In the genomic region with DNA sequence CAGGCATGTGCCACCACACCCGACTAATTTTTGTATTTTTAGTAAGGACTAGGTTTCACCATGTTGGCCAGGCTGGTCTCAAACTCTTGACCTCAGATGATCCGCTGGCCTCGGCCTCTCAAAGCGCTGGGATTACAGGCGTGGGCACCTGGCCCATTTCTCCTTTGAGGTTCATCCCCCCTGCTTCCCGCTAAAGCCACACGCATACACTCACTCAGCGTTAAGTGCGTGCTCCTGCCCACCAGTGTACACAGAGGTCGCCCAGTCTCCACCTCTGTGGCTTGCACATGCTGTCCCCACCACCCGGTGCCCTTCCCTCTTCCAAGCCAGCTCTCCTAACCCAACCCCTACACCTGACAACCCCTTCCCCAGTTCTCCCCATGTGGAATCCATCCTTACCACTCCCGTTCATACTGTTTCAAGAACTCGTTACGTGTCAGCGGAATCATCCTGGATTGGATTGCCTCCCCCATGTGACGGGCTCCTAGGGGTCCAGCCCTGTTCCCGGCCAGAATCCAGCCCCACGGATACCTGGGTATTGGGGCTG, we compare ENCODE assay signal across 9 cellular contexts. TPM values are rescaled to one million over a fixed set of nuclear protein-coding genes. Genes with fewer than 3 reads are reported as not detected.
DNase-seq lines count a peak whose midpoint lies in the region; ATAC-seq and TF ChIP-seq lines count a peak whose summit lies in the region.
"Had no signal": no experiment of that assay in that cellular context is flagged by ENCODE, and none has a peak within 500 bp of the region (broad histone marks: within the 10 kb centered on the region; RNA-seq: fewer than 3 reads in every experiment).

No MANE protein-coding gene starts in this region.

- H3K9me3 ChIP-seq in right cardiac atrium (ENCODE audit: control insufficient read depth, low read length) (peaks cover 2% of the 10 kb centered on the region), thoracic aorta (peaks cover 10% of the 10 kb centered on the region)

- peaks cover 4% of the 10 kb centered on the region for H3K9me3 Mint-ChIP-seq in activated T-cell treated with anti-CD3 and anti-CD28 coated beads, Interleukin-2, amount 50 U/mL, for 24 hours
- peaks cover 3% of the 10 kb centered on the region for H3K9me3 Mint-ChIP-seq in activated B cell treated with CpG ODN at 0.5 μM for 24 hours
- H3K9me3 Mint-ChIP-seq: neural crest cell had no signal

- no peaks in the 10 kb centered on the region for H3K27me3 Mint-ChIP-seq in activated T-cell treated with anti-CD3 and anti-CD28 coated beads, Interleukin-2, amount 50 U/mL, for 24 hours
- H3K27me3 Mint-ChIP-seq in activated B cell treated with CpG ODN at 0.5 μM for 24 hours, result no peaks in the 10 kb centered on the region

- POLR2A ChIA-PET in activated B cell treated with CpG ODN at 0.5 μM for 24 hours (lab: Charles Lee), result interaction anchor here (1.6 kb wide), 1 partner anchor 23 kb away, joined by 6 read pairs; the partner anchor contains the start of gene RAC2

- H3K36me3 ChIP-seq in thoracic aorta, result no peaks in the 10 kb centered on the region

- TF ChIP-seq CTCF in activated B cell treated with CpG ODN at 0.5 μM for 24 hours (IDR thresholded peaks at IDR 0.05) (no peak), thoracic aorta (IDR thresholded peaks at IDR 0.05) (no peak)

- peak overlapping the region; percentile 89 for H3K27ac Mint-ChIP-seq in activated T-cell treated with anti-CD3 and anti-CD28 coated beads, Interleukin-2, amount 50 U/mL, for 24 hours
- H3K27ac Mint-ChIP-seq in activated B cell treated with CpG ODN at 0.5 μM for 24 hours, result peak overlapping the region; percentile 93

- no peaks in the 10 kb centered on the region for H3K36me3 Mint-ChIP-seq in activated T-cell treated with anti-CD3 and anti-CD28 coated beads, Interleukin-2, amount 50 U/mL, for 24 hours (ENCODE audit: low read depth)
- H3K36me3 Mint-ChIP-seq in activated B cell treated with CpG ODN at 0.5 μM for 24 hours (ENCODE audit: low read depth), result peaks cover 2% of the 10 kb centered on the region

- no peaks in the 10 kb centered on the region for H3K4me1 ChIP-seq in right cardiac atrium (ENCODE audit: control insufficient read depth, insufficient read depth, low read length)
- H3K4me1 ChIP-seq in thoracic aorta (ENCODE audit: control insufficient read depth in 1 of 2, low read depth in 2 of 2), result no peaks in the 10 kb centered on the region

- no peak overlapping the region for H3K27ac ChIP-seq in right cardiac atrium (ENCODE audit: low read length)
- H3K27ac ChIP-seq in thoracic aorta, result peak overlapping the region in 1 of 2 donors; percentile 17

- intact Hi-C loops in activated B cell treated with CpG ODN at 0.5 μM for 24 hours (cut with micrococcal nuclease), result loop anchor here (1.0 kb wide), 6 partner anchors 16 to 301 kb away; partner anchors contain the start of gene CYTH4
- intact Hi-C loops in right cardiac atrium (cut with DNase I), result loop anchor here in 1 of 4 donors (10.0 kb wide), 1 partner anchor 192 kb away; no protein-coding TSS in a partner anchor

- no peak for DNase-seq in activated T-cell treated with anti-CD3 and anti-CD28 coated beads, Interleukin-2, amount 50 U/mL, for 24 hours
- no peak for DNase-seq in activated T-cell treated with anti-CD3 and anti-CD28 coated beads, Interleukin-2, amount 50 U/mL, for 1 hour
- DNase-seq in activated B cell treated with CpG ODN at 0.5 μM for 24 hours (no peak), right cardiac atrium (peak in 1 of 3 donors; percentile 32), thoracic aorta (ENCODE audit: low spot score) (no peak), A172 (ENCODE audit: low spot score) (no peak), pons (ENCODE audit: low spot score) (no peak)

- peak overlapping the region; percentile 82 for H3K4me3 Mint-ChIP-seq in activated T-cell treated with anti-CD3 and anti-CD28 coated beads, Interleukin-2, amount 50 U/mL, for 24 hours
- peak overlapping the region; percentile 88 for H3K4me3 Mint-ChIP-seq in activated B cell treated with CpG ODN at 0.5 μM for 24 hours
- H3K4me3 Mint-ChIP-seq: neural crest cell had no signal

- no peak overlapping the region for H3K4me3 ChIP-seq in right cardiac atrium (ENCODE audit: low read length)
- H3K4me3 ChIP-seq in thoracic aorta, result peak overlapping the region; percentile 64

- peaks cover 28% of the 10 kb centered on the region for H3K4me1 Mint-ChIP-seq in activated T-cell treated with anti-CD3 and anti-CD28 coated beads, Interleukin-2, amount 50 U/mL, for 24 hours (ENCODE audit: low read depth)
- peaks cover 31% of the 10 kb centered on the region for H3K4me1 Mint-ChIP-seq in activated B cell treated with CpG ODN at 0.5 μM for 24 hours

- no peak for ATAC-seq in activated B cell treated with CpG ODN at 0.5 μM for 24 hours (ENCODE audit: low read depth)
- ATAC-seq in right cardiac atrium, result peak; percentile 22
- ATAC-seq in thoracic aorta (ENCODE audit: insufficient number of reproducible peaks, low FRiP score, low read depth), result no peak
- ATAC-seq in GM21717 (IDR thresholded peaks at IDR 0.05; ENCODE audit: unreplicated experiment), result no peak

- WGBS in right cardiac atrium, result 48% methylated on average over 18 of the region's 18 CpGs

- CTCF ChIA-PET in activated B cell treated with CpG ODN at 0.5 μM for 24 hours (lab: Charles Lee), result interaction anchor here (1.0 to 2.9 kb wide), 7 partner anchors 22 to 300 kb away, joined by 3 to 9 read pairs (median 7); partner anchors contain the start of gene RAC2

- H3K27me3 ChIP-seq in right cardiac atrium (ENCODE audit: control insufficient read depth, insufficient read depth) (no peaks in the 10 kb centered on the region), thoracic aorta (replicated peaks; ENCODE audit: insufficient read depth) (no peaks in the 10 kb centered on the region)

RNA-seq across cellular contexts. Expression of gene CYTH4, which starts 15.7 kb away (rescaled TPM):
- total RNA-seq in activated B cell treated with CpG ODN at 0.5 μM for 24 hours, result 37.2 and 40.3 TPM in 2 replicates
- total RNA-seq in right cardiac atrium, result 1 to 10 TPM; 5.1 to 7.0 (median 5.9) TPM
- polyA plus RNA-seq in right cardiac atrium, result 2.6 TPM
- 10 to 100 TPM; 50.8 to 78.0 TPM for total RNA-seq in thoracic aorta
- 0.26 and 0.43 TPM in 2 replicates for total RNA-seq in A172 (2014; rRNA removed; shearing (Covaris generic))
- total RNA-seq: neural crest cell had no signal

RNA-seq across cellular contexts. Expression of gene RAC2, which starts 22.6 kb away (rescaled TPM):
- 518 and 557 TPM in 2 replicates for total RNA-seq in activated B cell treated with CpG ODN at 0.5 μM for 24 hours
- 1 to 10 TPM; 3.6 to 8.6 (median 5.7) TPM for total RNA-seq in right cardiac atrium
- polyA plus RNA-seq in right cardiac atrium, result 1.8 TPM
- total RNA-seq in thoracic aorta, result 10 to 100 TPM; 10.7 to 16.2 TPM
- total RNA-seq in A172 (2014; rRNA removed; shearing (Covaris generic)), result 51.7 and 60.2 TPM in 2 replicates

RNA-seq across cellular contexts. Expression of gene SSTR3, which starts 54.4 kb away (rescaled TPM):
- total RNA-seq in activated B cell treated with CpG ODN at 0.5 μM for 24 hours (1.7 and 1.8 TPM in 2 replicates), right cardiac atrium (not detected), thoracic aorta (not detected)
- not detected for polyA plus RNA-seq in right cardiac atrium
- not detected in 2 replicates for total RNA-seq in A172 (2014; rRNA removed; shearing (Covaris generic))

Comparison
In these comparisons a context has a peak if more than half of its experiments do, and no peak if none do; other contexts are left out.
1. ATAC-seq: peak in right cardiac atrium (2 of 2); none in activated B cell treated with CpG ODN at 0.5 μM for 24 hours (single experiment), thoracic aorta (single experiment) and GM21717 (single experiment).